In genomic region chr1:202144510-202145324, GRCh38 we compare ENCODE assay signal across 8 cellular contexts. TPM values are rescaled to one million over a fixed set of nuclear protein-coding genes. Genes with fewer than 3 reads are reported as not detected.
DNase-seq lines count a peak whose midpoint lies in the region; ATAC-seq and TF ChIP-seq lines count a peak whose summit lies in the region.

Gene ARL8A, minus strand, starts transcription at chr1:202144737. Its CDS starts 165 bp downstream, at chr1:202144572.

- intact Hi-C loops in CD4-positive, alpha-beta T cell (cut with DNase I, micrococcal nuclease) = loop anchor here in 1 of 2 experiments (5.0 to 10.0 kb wide), 3 partner anchors 317 to 990 kb away; partner anchors contain the start of genes IPO9, RABIF and TMEM9

- peaks cover 45% of the 10 kb centered on the region for H3K4me1 Mint-ChIP-seq in CD4-positive, alpha-beta T cell (ENCODE audit: low read depth)
- peaks cover 12% of the 10 kb centered on the region for H3K4me1 Mint-ChIP-seq in neural progenitor cell

- peaks cover 9% of the 10 kb centered on the region for H3F3A ChIP-seq in neural progenitor cell (ENCODE audit: low read depth)

- peaks cover 37% of the 10 kb centered on the region for H3K36me3 Mint-ChIP-seq in CD4-positive, alpha-beta T cell (ENCODE audit: low read depth)
- no peaks in the 10 kb centered on the region for H3K36me3 Mint-ChIP-seq in neural progenitor cell

- peak within 1 kb of the TSS; percentile 55 for H3K9ac ChIP-seq in neural progenitor cell

- no peaks in the 10 kb centered on the region for H3K36me3 ChIP-seq in gastroesophageal sphincter
- H3K36me3 ChIP-seq in neural progenitor cell = no peaks in the 10 kb centered on the region
- H3K36me3 ChIP-seq in upper lobe of left lung = no peaks in the 10 kb centered on the region

- TF ChIP-seq POLR2A in gastroesophageal sphincter (IDR thresholded peaks at IDR 0.05) (peak; percentile 55 to 61), upper lobe of left lung (IDR thresholded peaks at IDR 0.05) (peak in 3 of 4 donors; percentile 49 to 77 (median 61))

- H2AFZ ChIP-seq in neural progenitor cell (replicated peaks) = peak within 1 kb of the TSS; percentile 100

- peak within 1 kb of the TSS; percentile 94 for H3K27ac Mint-ChIP-seq in CD4-positive, alpha-beta T cell
- peak within 1 kb of the TSS; percentile 76 for H3K27ac Mint-ChIP-seq in neural progenitor cell

- H3K4me3 ChIP-seq in gastroesophageal sphincter (peak within 1 kb of the TSS; percentile 90 to 93), neural progenitor cell (peak within 1 kb of the TSS; percentile 92), upper lobe of left lung (peak within 1 kb of the TSS; percentile 69 to 99 (median 96))

- peaks cover 34% of the 10 kb centered on the region for H4K20me1 ChIP-seq in neural progenitor cell (ENCODE audit: low read depth)

- WGBS in gastroesophageal sphincter (ENCODE audit: low coverage in 1 of 2), 2 donors = 2 to 8% methylated on average over 4 to 5 of the region's 70 CpGs
- 0 to 1% methylated on average over 16 to 54 of the region's 70 CpGs for WGBS in upper lobe of left lung, 2 donors

- no peaks in the 10 kb centered on the region for H3K9me3 ChIP-seq in CD4-positive, alpha-beta T cell (ENCODE audit: control insufficient read depth, low read length)
- no peaks in the 10 kb centered on the region for H3K9me3 ChIP-seq in gastroesophageal sphincter
- H3K9me3 ChIP-seq in neural progenitor cell (ENCODE audit: low read depth) = no peaks in the 10 kb centered on the region
- H3K9me3 ChIP-seq in upper lobe of left lung = no peaks in the 10 kb centered on the region

- peaks cover 44% of the 10 kb centered on the region for H3K79me2 ChIP-seq in neural progenitor cell (ENCODE audit: low read depth)

- DNase-seq in CD4-positive, alpha-beta T cell = peak; percentile 35 to 76 (median 58)
- peak; percentile 40 for DNase-seq in RPMI7951 (ENCODE audit: low read depth)
- peak; percentile 74 for DNase-seq in activated naive CD4-positive, alpha-beta T cell treated with Interleukin-2 at 50 U/mL for 16 hours
- DNase-seq in neural progenitor cell (ENCODE audit: low spot score) = peak; percentile 87
- DNase-seq in upper lobe of left lung = peak; percentile 82 to 95

- CTCF ChIA-PET in CD4-positive, alpha-beta T cell (lab: Charles Lee) = interaction anchor here (1.6 to 4.0 kb wide), 4 partner anchors 9 to 16 kb away, joined by 5 to 15 read pairs (median 8); partner anchors contain the start of gene PTPN7

- ATAC-seq in CD4-positive, alpha-beta T cell (ENCODE audit: poor library complexity) = peak; percentile 75
- peak; percentile 61 for ATAC-seq in GM19372 (IDR thresholded peaks at IDR 0.05; ENCODE audit: low read depth, unreplicated experiment)
- ATAC-seq in HG03520 (IDR thresholded peaks at IDR 0.05; ENCODE audit: unreplicated experiment) = peak; percentile 42
- peak; percentile 84 for ATAC-seq in gastroesophageal sphincter
- peak; percentile 57 to 89 for ATAC-seq in upper lobe of left lung (ENCODE audit: low FRiP score in 2 of 2)

- H3K27me3 ChIP-seq in CD4-positive, alpha-beta T cell (ENCODE audit: control insufficient read depth, insufficient read depth, low read length) = no peaks in the 10 kb centered on the region
- H3K27me3 ChIP-seq in gastroesophageal sphincter (no peaks in the 10 kb centered on the region), neural progenitor cell (peaks cover 15% of the 10 kb centered on the region), upper lobe of left lung (no peaks in the 10 kb centered on the region)

- H3K4me1 ChIP-seq in gastroesophageal sphincter (peaks cover 0 to 51% (median 17%) of the 10 kb centered on the region in 3 donors), neural progenitor cell (peaks cover 7% of the 10 kb centered on the region), upper lobe of left lung (peaks cover 19 to 42% (median 24%) of the 10 kb centered on the region in 4 donors)

- no peak for TF ChIP-seq CTCF in CD4-positive, alpha-beta T cell (IDR thresholded peaks at IDR 0.05)
- TF ChIP-seq CTCF in gastroesophageal sphincter (IDR thresholded peaks at IDR 0.05) (peak in 1 of 4 experiments; percentile 19), neural progenitor cell (IDR thresholded peaks at IDR 0.05) (no peak), upper lobe of left lung (IDR thresholded peaks at IDR 0.05) (peak in 2 of 6 experiments; percentile 5 to 7)

- H3K4me3 Mint-ChIP-seq in CD4-positive, alpha-beta T cell = peak within 1 kb of the TSS; percentile 97
- H3K4me3 Mint-ChIP-seq in neural progenitor cell = peak within 1 kb of the TSS; percentile 90

- POLR2A ChIA-PET in CD4-positive, alpha-beta T cell (lab: Charles Lee) = interaction anchor here (0.6 to 6.4 kb wide), 4 partner anchors 9 to 17 kb away, joined by 3 to 66 read pairs (median 3); partner anchors contain the start of gene PTPN7

- no peaks in the 10 kb centered on the region for H3K9me3 Mint-ChIP-seq in CD4-positive, alpha-beta T cell
- no peaks in the 10 kb centered on the region for H3K9me3 Mint-ChIP-seq in neural progenitor cell

- H3K27me3 Mint-ChIP-seq in CD4-positive, alpha-beta T cell = no peaks in the 10 kb centered on the region
- H3K27me3 Mint-ChIP-seq in neural progenitor cell (ENCODE audit: insufficient read depth, low read depth) = peaks cover 8% of the 10 kb centered on the region

- H3K27ac ChIP-seq in CD4-positive, alpha-beta T cell (ENCODE audit: low read depth, low read length) = peak within 1 kb of the TSS; percentile 69
- peak within 1 kb of the TSS; percentile 71 to 97 (median 94) for H3K27ac ChIP-seq in gastroesophageal sphincter
- H3K27ac ChIP-seq in neural progenitor cell = no peak within 1 kb of the TSS
- H3K27ac ChIP-seq in upper lobe of left lung = peak within 1 kb of the TSS; percentile 92 to 99 (median 98)

- H3K4me2 ChIP-seq in neural progenitor cell = peak within 1 kb of the TSS; percentile 100

- TF ChIP-seq EP300 in gastroesophageal sphincter (IDR thresholded peaks at IDR 0.05) = no peak
- no peak for TF ChIP-seq EP300 in upper lobe of left lung (IDR thresholded peaks at IDR 0.05)

RNA-seq across cellular contexts. Expression of gene ARL8A, which starts in this region (rescaled TPM):
- 10 to 100 TPM; 73.5 to 73.8 TPM for total RNA-seq in CD4-positive, alpha-beta T cell
- 15.7 and 18.9 TPM in 2 replicates for total RNA-seq in RPMI7951 (2014; rRNA removed; shearing (Covaris generic))
- total RNA-seq in gastroesophageal sphincter = 10 to 100 TPM; 34.9 to 57.5 (median 43.6) TPM
- 13.3 and 29.6 TPM in 2 replicates for total RNA-seq in neural progenitor cell (ENCODE audit: low replicate concordance)
- total RNA-seq in upper lobe of left lung = 10 to 100 TPM; 65.7 to 96.3 (median 88.4) TPM
